ENCODE assay signal across 9 cellular contexts in genomic region chr17:14299261-14300093, GRCh38. TPM values are rescaled to one million over a fixed set of nuclear protein-coding genes. Genes with fewer than 3 reads are reported as not detected.
DNase-seq lines count a peak whose midpoint lies in the region; TF ChIP-seq lines count a peak whose summit lies in the region.
"Had no signal": no experiment of that assay in that cellular context is flagged by ENCODE, and none has a peak within 500 bp of the region (broad histone marks: within the 10 kb centered on the region; RNA-seq: fewer than 3 reads in every experiment).

No MANE protein-coding gene starts in this region.

- H3K9me3 ChIP-seq in HUES64 (ENCODE audit: insufficient read depth, low read depth, low read length) (no peaks in the 10 kb centered on the region), parathyroid adenoma (ENCODE audit: control insufficient read depth, low read length) (no peaks in the 10 kb centered on the region)
- H3K9me3 ChIP-seq: SJSA1 had no signal

- H3K27me3 ChIP-seq in HUES64 (ENCODE audit: insufficient read depth, low read length): peaks cover 96% of the 10 kb centered on the region
- H3K27me3 ChIP-seq in parathyroid adenoma (ENCODE audit: control insufficient read depth, insufficient read depth, low read length): peaks cover 3% of the 10 kb centered on the region
- H3K27me3 ChIP-seq: SJSA1 had no signal

- DNase-seq in activated T-cell treated with anti-CD3 and anti-CD28 coated beads, Interleukin-2, amount 50 U/mL, for 24 hours: peak; percentile 70
- DNase-seq in fibroblast of peridontal ligament (ENCODE audit: extremely low read depth) (peak; percentile 65), cerebellar cortex (ENCODE audit: low spot score) (no peak), OCI-M1 (lab: John Stamatoyannopoulos, UW) (no peak), GM13977 (ENCODE audit: low spot score) (no peak), G401 (ENCODE audit: low spot score) (no peak)

- peaks cover 63% of the 10 kb centered on the region for H3K4me1 Mint-ChIP-seq in activated T-cell treated with anti-CD3 and anti-CD28 coated beads, Interleukin-2, amount 50 U/mL, for 24 hours (ENCODE audit: low read depth)

- peak overlapping the region; percentile 90 for H3K27ac Mint-ChIP-seq in activated T-cell treated with anti-CD3 and anti-CD28 coated beads, Interleukin-2, amount 50 U/mL, for 24 hours

- TF ChIP-seq CTCF in parathyroid adenoma (IDR thresholded peaks at IDR 0.05) (no peak), GM13977 (IDR thresholded peaks at IDR 0.05; ENCODE audit: extremely low read depth, insufficient read depth, missing control alignments) (no peak)

- WGBS in HUES64: under 1% methylated on average over 52 of the region's 52 CpGs

- H3K9ac ChIP-seq in HUES64 (ENCODE audit: low read depth, low read length): no peak overlapping the region
- H3K9ac ChIP-seq in parathyroid adenoma: no peak overlapping the region

- in situ Hi-C loops in GM13977 (cut with MboI; ENCODE audit: low pct_unique_long_range_greater_than_20kb, low sequenced_read_pairs, unreplicated experiment): loop anchor here (25.0 kb wide), 1 partner anchor 712 kb away; no protein-coding TSS in a partner anchor
- in situ Hi-C loops in G401 (cut with HindIII; ENCODE audit: low sequenced_read_pairs): no loop called here

- H3K36me3 Mint-ChIP-seq in activated T-cell treated with anti-CD3 and anti-CD28 coated beads, Interleukin-2, amount 50 U/mL, for 24 hours (ENCODE audit: low read depth): peaks cover 16% of the 10 kb centered on the region

- peak overlapping the region; percentile 94 for H3K4me3 Mint-ChIP-seq in activated T-cell treated with anti-CD3 and anti-CD28 coated beads, Interleukin-2, amount 50 U/mL, for 24 hours

- no peaks in the 10 kb centered on the region for H3K79me2 ChIP-seq in parathyroid adenoma

- peak overlapping the region; percentile 55 for H3K4me3 ChIP-seq in HUES64 (ENCODE audit: low read length)
- H3K4me3 ChIP-seq in parathyroid adenoma (ENCODE audit: low read depth, low read length): peak overlapping the region; percentile 23

- peak overlapping the region; percentile 60 for H3K4me2 ChIP-seq in parathyroid adenoma (ENCODE audit: low read length)

- H2AFZ ChIP-seq in parathyroid adenoma: peak overlapping the region; percentile 18

- no peaks in the 10 kb centered on the region for H3K9me3 Mint-ChIP-seq in activated T-cell treated with anti-CD3 and anti-CD28 coated beads, Interleukin-2, amount 50 U/mL, for 24 hours

- no peak overlapping the region for H3K27ac ChIP-seq in HUES64 (ENCODE audit: low read depth, low read length)
- no peak overlapping the region for H3K27ac ChIP-seq in parathyroid adenoma
- H3K27ac ChIP-seq: SJSA1 had no signal

- H3K36me3 ChIP-seq in HUES64 (ENCODE audit: insufficient read depth, low read length) (no peaks in the 10 kb centered on the region), parathyroid adenoma (ENCODE audit: control insufficient read depth, insufficient read depth, low read length) (no peaks in the 10 kb centered on the region)

- peaks cover 46% of the 10 kb centered on the region for H3K27me3 Mint-ChIP-seq in activated T-cell treated with anti-CD3 and anti-CD28 coated beads, Interleukin-2, amount 50 U/mL, for 24 hours

- peaks cover 18% of the 10 kb centered on the region for H3K4me1 ChIP-seq in HUES64 (ENCODE audit: insufficient read depth, low read length)
- no peaks in the 10 kb centered on the region for H3K4me1 ChIP-seq in parathyroid adenoma

RNA-seq across cellular contexts. Expression of gene HS3ST3B1, which starts 1.4 kb away (rescaled TPM):
- polyA plus RNA-seq in HUES64 (2013, experiment 1 of 2): 5.8 TPM
- polyA plus RNA-seq in HUES64 (2013, experiment 2 of 2): 5.2 TPM
- 0.37 TPM in 2 replicates for total RNA-seq in G401 (2014; rRNA removed; shearing (Covaris generic))

Comparison
In these comparisons a context has a peak if more than half of its experiments do, and no peak if none do; other contexts are left out.
1. DNase-seq: peak in activated T-cell treated with anti-CD3 and anti-CD28 coated beads, Interleukin-2, amount 50 U/mL, for 24 hours (single experiment) and fibroblast of peridontal ligament (single experiment); none in cerebellar cortex (single experiment), OCI-M1 (single experiment), GM13977 (single experiment) and G401 (single experiment).